ENCODE assay signal across 8 cellular contexts in genomic region chr9:121367651-121368510, GRCh38. TPM values are rescaled to one million over a fixed set of nuclear protein-coding genes. Genes with fewer than 3 reads are reported as not detected.
A peak's percentile ranks its signal among the peaks of the same experiment; 100 is the strongest.
DNase-seq lines count a peak whose midpoint lies in the region; ATAC-seq and TF ChIP-seq lines count a peak whose summit lies in the region.
"Had no signal": no experiment of that assay in that cellular context is flagged by ENCODE, and none has a peak within 500 bp of the region (broad histone marks: within the 10 kb centered on the region; RNA-seq: fewer than 3 reads in every experiment).

No MANE protein-coding gene starts in this region.

- H3K27ac ChIP-seq in gastroesophageal sphincter = peak overlapping the region; percentile 94 to 98 (median 97)
- peak overlapping the region in 18 of 21 experiments; percentile 30 to 99 (median 93) for H3K27ac ChIP-seq in skin epidermis

- TF ChIP-seq POLR2A in gastroesophageal sphincter (IDR thresholded peaks at IDR 0.05) = no peak

- H3K4me1 Mint-ChIP-seq in HFFc6 (ENCODE audit: low read depth) (peaks cover 91% of the 10 kb centered on the region), T-helper 17 cell (peaks cover 34% of the 10 kb centered on the region)

- intact Hi-C loops in head of caudate nucleus (cut with DNase I) = no loop called here

- no peaks in the 10 kb centered on the region for H3K9me3 Mint-ChIP-seq in HFFc6

- H3K27me3 Mint-ChIP-seq in HFFc6 (ENCODE audit: insufficient read depth) (no peaks in the 10 kb centered on the region; the same call in 1 of the 2 replicates), T-helper 17 cell (no peaks in the 10 kb centered on the region)

- no peak for TF ChIP-seq CTCF in HFFc6 (IDR thresholded peaks at IDR 0.05)
- TF ChIP-seq CTCF in gastroesophageal sphincter (IDR thresholded peaks at IDR 0.05) = no peak

- no peak for ATAC-seq in T-helper 17 cell
- no peak for ATAC-seq in gastroesophageal sphincter
- ATAC-seq in HG03460 (IDR thresholded peaks at IDR 0.05; ENCODE audit: unreplicated experiment) = no peak
- ATAC-seq in HG02763 (IDR thresholded peaks at IDR 0.05; ENCODE audit: unreplicated experiment) = no peak

- no peaks in the 10 kb centered on the region for H3K27me3 ChIP-seq in gastroesophageal sphincter

- peaks cover 33 to 86% (median 35%) of the 10 kb centered on the region in 3 donors for H3K4me1 ChIP-seq in gastroesophageal sphincter

- peak overlapping the region; percentile 86 for H3K27ac Mint-ChIP-seq in HFFc6
- H3K27ac Mint-ChIP-seq in T-helper 17 cell = peak overlapping the region; percentile 90

- 10 to 27% methylated on average over 4 of the region's 4 CpGs for WGBS in gastroesophageal sphincter (ENCODE audit: low coverage in 1 of 2), 2 donors

- TF ChIP-seq EP300 in gastroesophageal sphincter (IDR thresholded peaks at IDR 0.05) = no peak

- H3K36me3 Mint-ChIP-seq in HFFc6 (ENCODE audit: low read depth) (peaks cover 31% of the 10 kb centered on the region), T-helper 17 cell (ENCODE audit: low read depth) (peaks cover 2% of the 10 kb centered on the region)

- DNase-seq in HFFc6 (peak; percentile 29), T-helper 17 cell (no peak), head of caudate nucleus (no peak)
- DNase-seq: NCI-H2227 treated with DMSO at 0.1 percent for 48 hours had no signal

- H3K4me3 Mint-ChIP-seq in HFFc6 (peak overlapping the region; percentile 86), T-helper 17 cell (peak overlapping the region; percentile 95)

- H3K4me3 ChIP-seq in gastroesophageal sphincter (peak overlapping the region; percentile 75 to 78), skin epidermis (peak overlapping the region; percentile 63 to 89 (median 70))

- H3K9me3 ChIP-seq in T-helper 17 cell (ENCODE audit: control insufficient read depth, low read length, poor library complexity, severe bottlenecking) (no peaks in the 10 kb centered on the region), gastroesophageal sphincter (no peaks in the 10 kb centered on the region)

- peaks cover 0 to 6% of the 10 kb centered on the region in 2 donors for H3K36me3 ChIP-seq in gastroesophageal sphincter

RNA-seq across cellular contexts. Expression of gene STOM, which starts 2.2 kb away (rescaled TPM):
- 100 to 1,000 TPM in 5 of 6 experiments, 10 to 100 TPM in 1; 85.4 to 151 (median 138) TPM for total RNA-seq in HFFc6 (2021; fragmentation: NEBNext Ultra II Directional; extraction: Animal tissue kit (Norgen Biotek cat#: 25700))
- total RNA-seq in T-helper 17 cell (100 to 1,000 TPM in 1 of 2 donors, 10 to 100 TPM in 1; 77.9 to 115 TPM), gastroesophageal sphincter (100 to 1,000 TPM; 293 to 539 (median 457) TPM)
